ENCODE assay signal across 21 cellular contexts in genomic region chr13:86907116-86907515, GRCh38.
"Had no signal": no experiment of that assay in that cellular context is flagged by ENCODE, and none has a peak within 500 bp of the region (broad histone marks: within the 10 kb centered on the region; RNA-seq: fewer than 3 reads in every experiment).

No MANE protein-coding gene starts in this region.

- H3K4me3 Mint-ChIP-seq: activated naive CD8-positive, alpha-beta T cell; activated T-cell treated with anti-CD3 and anti-CD28 coated beads, Interleukin-2, amount 50 U/mL, for 24 hours; activated T-helper 17 cell treated with anti-CD3 and anti-CD28 coated beads, Interleukin-2, amount 50 U/mL, for 72 hours; naive B cell had no signal

- H3K27me3 ChIP-seq: adrenal gland, heart left ventricle, spleen, upper lobe of left lung had no signal

- H3K4me1 Mint-ChIP-seq: activated T-helper 17 cell treated with anti-CD3 and anti-CD28 coated beads, Interleukin-2, amount 50 U/mL, for 72 hours; naive B cell had no signal

- H3K9me3 Mint-ChIP-seq: activated T-cell treated with anti-CD3 and anti-CD28 coated beads, Interleukin-2, amount 50 U/mL, for 24 hours had no signal

- H3K27ac Mint-ChIP-seq: activated naive CD8-positive, alpha-beta T cell; activated T-cell treated with anti-CD3 and anti-CD28 coated beads, Interleukin-2, amount 50 U/mL, for 24 hours; activated T-helper 17 cell treated with anti-CD3 and anti-CD28 coated beads, Interleukin-2, amount 50 U/mL, for 72 hours; naive B cell; progenitor cell of endocrine pancreas had no signal

- H3K4me1 ChIP-seq: adrenal gland, heart left ventricle, spleen, upper lobe of left lung had no signal

- DNase-seq: activated CD4-positive, alpha-beta T cell treated with anti-CD3 and anti-CD28 coated beads for 1 hour; activated CD8-positive, alpha-beta memory T cell treated with anti-CD3 and anti-CD28 coated beads for 24 hours; activated CD8-positive, alpha-beta memory T cell treated with anti-CD3 and anti-CD28 coated beads, Interleukin-2, amount 50 U/mL, for 4 hours; activated naive CD4-positive, alpha-beta T cell; activated T-cell treated with anti-CD3 and anti-CD28 coated beads, Interleukin-2, amount 50 U/mL, for 24 hours; adrenal gland; cerebellar nuclear complex; cortex of kidney; heart left ventricle; islet precursor cell; left cardiac atrium; mucosa of descending colon; naive B cell; spleen; stimulated activated CD4-positive, alpha-beta T cell treated with anti-CD3 and anti-CD28 coated beads, Interleukin-4, amount 100 ng/mL, for 24 hours; stimulated activated naive CD4-positive, alpha-beta T cell treated with Interleukin-2 at 50 U/mL for 16 hours; T-helper 9 cell; upper lobe of left lung had no signal

- H3K9me3 ChIP-seq: adrenal gland, heart left ventricle, mucosa of descending colon, spleen, upper lobe of left lung had no signal

- H3K36me3 Mint-ChIP-seq: activated naive CD8-positive, alpha-beta T cell; naive B cell had no signal

- H3K4me3 ChIP-seq: adrenal gland, heart left ventricle, mucosa of descending colon, spleen, upper lobe of left lung had no signal

- H3K27ac ChIP-seq: adrenal gland, heart left ventricle, spleen, upper lobe of left lung had no signal

- H3K27me3 Mint-ChIP-seq: activated naive CD8-positive, alpha-beta T cell; activated T-cell treated with anti-CD3 and anti-CD28 coated beads, Interleukin-2, amount 50 U/mL, for 24 hours; activated T-helper 17 cell treated with anti-CD3 and anti-CD28 coated beads, Interleukin-2, amount 50 U/mL, for 72 hours; naive B cell; progenitor cell of endocrine pancreas had no signal

- H3K36me3 ChIP-seq: adrenal gland, heart left ventricle, spleen, upper lobe of left lung had no signal
